Comparison of ENCODE assay signal across 7 cellular contexts in the genomic region with DNA sequence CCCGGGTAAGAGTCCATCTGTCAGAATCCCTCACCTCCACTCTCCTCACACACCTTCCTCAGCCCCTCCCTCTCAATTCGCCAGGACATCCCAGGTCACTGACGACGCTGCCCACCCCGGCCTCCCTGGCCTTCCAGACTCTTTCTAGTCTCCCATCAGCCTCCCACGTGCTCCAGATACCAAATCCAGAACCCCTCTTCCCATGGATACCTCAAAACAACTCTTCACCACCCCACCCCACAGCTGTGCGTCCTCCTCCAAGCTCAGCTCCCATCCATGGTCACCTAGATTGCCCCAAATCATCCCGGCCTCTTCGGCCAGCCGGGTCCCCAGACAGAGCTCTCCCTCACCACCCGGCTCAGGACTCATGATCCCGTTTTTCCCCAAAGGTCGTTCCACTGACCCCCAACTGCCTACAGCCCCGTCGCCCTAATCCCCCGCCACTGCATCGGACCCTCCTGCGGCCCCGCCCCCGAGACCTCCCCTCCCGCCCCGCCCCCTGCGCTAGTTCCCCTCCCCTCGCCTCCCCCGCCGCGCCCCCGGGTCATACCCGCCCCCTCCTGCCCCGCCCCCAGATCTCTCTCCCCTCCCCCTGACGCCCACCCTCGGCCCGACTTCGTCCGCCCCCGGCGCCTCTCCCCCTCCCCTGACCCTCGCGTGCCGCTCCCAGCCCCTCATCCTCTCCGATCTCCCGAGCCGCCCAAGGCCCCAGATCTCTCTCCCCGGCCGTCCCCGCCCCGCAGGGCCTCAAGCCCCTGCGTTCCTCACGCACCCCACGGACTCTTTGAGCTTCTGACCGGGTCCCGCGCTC. TPM values are rescaled to one million over a fixed set of nuclear protein-coding genes. Genes with fewer than 3 reads are reported as not detected.
DNase-seq lines count a peak whose midpoint lies in the region; ATAC-seq and TF ChIP-seq lines count a peak whose summit lies in the region.

No MANE protein-coding gene starts in this region.

- peak overlapping the region; percentile 72 for H2AFZ ChIP-seq in hepatocyte

- H3K36me3 ChIP-seq in hepatocyte (replicated peaks; ENCODE audit: insufficient read depth, low read depth) (no peaks in the 10 kb centered on the region), gastrocnemius medialis (peaks cover 0 to 20% of the 10 kb centered on the region in 2 donors)

- in situ Hi-C loops in GM13976 (cut with MboI; ENCODE audit: low sequenced_read_pairs, unreplicated experiment): no loop called here
- in situ Hi-C loops in gastrocnemius medialis (cut with MboI; ENCODE audit: low sequenced_read_pairs in 4 of 4): no loop called here

- H3K27ac ChIP-seq in hepatocyte: peak overlapping the region; percentile 100
- peak overlapping the region; percentile 90 to 99 (median 95) for H3K27ac ChIP-seq in gastrocnemius medialis

- H3K9me2 ChIP-seq in hepatocyte (replicated peaks; ENCODE audit: insufficient read depth): no peaks in the 10 kb centered on the region

- H3K9me3 ChIP-seq in hepatocyte (ENCODE audit: low read depth) (no peaks in the 10 kb centered on the region), gastrocnemius medialis (no peaks in the 10 kb centered on the region)

- H3K4me1 ChIP-seq in hepatocyte (ENCODE audit: insufficient read depth): peaks cover 15% of the 10 kb centered on the region
- peaks cover 24 to 29% of the 10 kb centered on the region in 2 donors for H3K4me1 ChIP-seq in gastrocnemius medialis

- TF ChIP-seq POLR2A in gastrocnemius medialis (IDR thresholded peaks at IDR 0.05): no peak

- no peak for TF ChIP-seq CTCF in GM13976 (IDR thresholded peaks at IDR 0.05; ENCODE audit: borderline replicate concordance, control extremely low read depth, extremely low read depth, insufficient read depth, missing control alignments)
- no peak for TF ChIP-seq CTCF in hepatocyte (IDR thresholded peaks at IDR 0.05; ENCODE audit: poor library complexity)
- TF ChIP-seq CTCF in gastrocnemius medialis (IDR thresholded peaks at IDR 0.05 in 4 of 5, conservative IDR thresholded peaks at IDR 0.05 in 1 of 5): no peak

- no peaks in the 10 kb centered on the region for H3K27me3 ChIP-seq in hepatocyte
- no peaks in the 10 kb centered on the region for H3K27me3 ChIP-seq in gastrocnemius medialis

- H3K4me3 ChIP-seq in hepatocyte: peak overlapping the region; percentile 89
- peak overlapping the region; percentile 56 to 90 (median 68) for H3K4me3 ChIP-seq in gastrocnemius medialis

- H3K79me2 ChIP-seq in hepatocyte: peaks cover 31% of the 10 kb centered on the region

- intact Hi-C loops in gastrocnemius medialis (cut with DNase I; ENCODE audit: low total_unique reads): loop anchor here (1.0 to 10.0 kb wide), 5 partner anchors 14 to 210 kb away; a partner anchor contains a TSS

- DNase-seq in GM13976 (ENCODE audit: low spot score): peak; percentile 85
- peak; percentile 44 for DNase-seq in RPMI7951 (ENCODE audit: low read depth)
- peak; percentile 81 for DNase-seq in astrocyte of the hippocampus (ENCODE audit: low read depth, low spot score)
- peak; percentile 86 for DNase-seq in hepatocyte (ENCODE audit: low spot score)
- DNase-seq in gastrocnemius medialis: peak in 1 of 2 donors; percentile 35
- no peak for DNase-seq in AML-193 (lab: John Stamatoyannopoulos, UW)

- peak; percentile 23 for ATAC-seq in HG03045 (IDR thresholded peaks at IDR 0.05; ENCODE audit: unreplicated experiment)
- no peak for ATAC-seq in gastrocnemius medialis

- WGBS in hepatocyte (ENCODE audit: low lambda C conversion rate, missing lambda C conversion rate): 4% methylated on average over 17 of the region's 53 CpGs

- H4K20me1 ChIP-seq in hepatocyte (ENCODE audit: insufficient read depth, poor library complexity, severe bottlenecking): peaks cover 5% of the 10 kb centered on the region

- peak overlapping the region; percentile 98 for H3K4me2 ChIP-seq in hepatocyte

RNA-seq across cellular contexts. Expression of a gene that starts 0.5 kb away (rescaled TPM):
- 44.5 and 101 TPM in 2 replicates for total RNA-seq in RPMI7951 (2014; rRNA removed; shearing (Covaris generic))
- 80.2 and 88.6 TPM in 2 replicates for total RNA-seq in hepatocyte
- 36.8 and 44.7 TPM in 2 replicates for polyA plus RNA-seq in hepatocyte
- 100 to 1,000 TPM in 3 of 4 donors, 10 to 100 TPM in 1; 93.8 to 230 (median 114) TPM for total RNA-seq in gastrocnemius medialis

RNA-seq across cellular contexts. Expression of a gene that starts 15.0 kb away (rescaled TPM):
- total RNA-seq in RPMI7951 (2014; rRNA removed; shearing (Covaris generic)): 41.9 and 60.5 TPM in 2 replicates
- 34.8 and 50.3 TPM in 2 replicates for total RNA-seq in hepatocyte
- polyA plus RNA-seq in hepatocyte: 73.0 and 73.2 TPM in 2 replicates
- total RNA-seq in gastrocnemius medialis: 10 to 100 TPM; 46.5 to 83.2 (median 56.1) TPM

RNA-seq across cellular contexts. Expression of a gene that starts 54.6 kb away (rescaled TPM):
- total RNA-seq in RPMI7951 (2014; rRNA removed; shearing (Covaris generic)): 12.9 and 16.8 TPM in 2 replicates
- total RNA-seq in hepatocyte: 5.5 and 6.2 TPM in 2 replicates
- 6.5 and 11.1 TPM in 2 replicates for polyA plus RNA-seq in hepatocyte
- total RNA-seq in gastrocnemius medialis: 10 to 100 TPM in 2 of 4 donors, 1 to 10 TPM in 2; 7.3 to 15.8 (median 9.7) TPM

RNA-seq across cellular contexts. Expression of a gene that starts 56.7 kb away (rescaled TPM):
- total RNA-seq in RPMI7951 (2014; rRNA removed; shearing (Covaris generic)): 83.2 and 84.3 TPM in 2 replicates
- total RNA-seq in hepatocyte (71.8 and 81.7 TPM in 2 replicates), gastrocnemius medialis (10 to 100 TPM; 11.6 to 19.4 (median 15.8) TPM)
- 111 and 114 TPM in 2 replicates for polyA plus RNA-seq in hepatocyte

Comparison
In these comparisons a context has a peak if more than half of its experiments do, and no peak if none do; other contexts are left out.
1. DNase-seq: peak in GM13976 (single experiment), RPMI7951 (single experiment), astrocyte of the hippocampus (single experiment) and hepatocyte (single experiment); none in AML-193 (0 of 2).